ENCODE assay signal across 13 cellular contexts in the genomic region with DNA sequence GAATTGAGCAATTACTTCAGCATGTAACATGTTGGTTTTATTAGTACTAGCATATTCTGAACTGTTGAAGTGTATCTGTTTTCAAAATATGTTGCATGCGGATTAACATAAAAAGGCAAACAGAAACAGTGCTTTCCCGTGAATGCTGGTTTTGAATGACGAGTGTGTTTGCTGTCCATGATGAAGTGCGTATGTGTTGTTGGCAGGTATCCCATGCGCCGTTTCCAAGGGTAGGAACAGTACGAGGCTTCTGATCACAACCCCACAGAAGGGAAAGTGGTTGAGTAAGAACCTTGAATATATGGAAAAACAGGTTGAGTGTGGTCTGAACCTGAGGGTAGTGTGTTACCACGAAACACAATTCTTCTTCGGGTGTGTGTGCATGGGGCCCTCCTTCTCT.
DNase-seq lines count a peak whose midpoint lies in the region; ATAC-seq lines count a peak whose summit lies in the region.
"Had no signal": no experiment of that assay in that cellular context is flagged by ENCODE, and none has a peak within 500 bp of the region (broad histone marks: within the 10 kb centered on the region; RNA-seq: fewer than 3 reads in every experiment).

No MANE protein-coding gene starts in this region.

- peak; percentile 27 to 64 for DNase-seq in SHP77 (lab: John Stamatoyannopoulos, UW)
- DNase-seq in SHP77 treated with DMSO at 0.1 percent for 48 hours (lab: John Stamatoyannopoulos, UW) = no peak
- peak; percentile 53 for DNase-seq in NCI-H1048 (lab: John Stamatoyannopoulos, UW)
- peak; percentile 78 for DNase-seq in fibroblast of peridontal ligament (ENCODE audit: extremely low read depth)
- no peak for DNase-seq in NCI-H226
- DNase-seq in activated CD4-positive, alpha-beta T cell treated with anti-CD3 and anti-CD28 coated beads for 1 hour = no peak
- DNase-seq: CD8-positive, alpha-beta memory T cell; H9; NCI-H1436 treated with DMSO at 0.1 percent for 48 hours; NCI-H2107; NCI-H446 had no signal

- ATAC-seq in GM21390 (IDR thresholded peaks at IDR 0.05; ENCODE audit: unreplicated experiment) (no peak), HG02623 (IDR thresholded peaks at IDR 0.05; ENCODE audit: unreplicated experiment) (no peak)

Comparison
In these comparisons a context has a peak if more than half of its experiments do, and no peak if none do; other contexts are left out.
1. DNase-seq: peak in SHP77 (2 of 2), NCI-H1048 (single experiment) and fibroblast of peridontal ligament (single experiment); none in SHP77 treated with DMSO at 0.1 percent for 48 hours (single experiment), NCI-H226 (single experiment) and activated CD4-positive, alpha-beta T cell treated with anti-CD3 and anti-CD28 coated beads for 1 hour (single experiment).